Comparison of ENCODE assay signal across 1 cellular context in genomic region chr6:31680841-31681671, GRCh38.
TF ChIP-seq lines count a peak whose summit lies in the region.

Gene LY6G5C, minus strand, starts transcription at chr6:31681067. Its CDS starts 694 bp downstream, at chr6:31680373.

TF ChIP-seq in HepG2, 621 proteins besides CTCF, POLR2A, EP300 and RAD21 (continued from another document and continues in another):
- TF ChIP-seq CBX1 (IDR thresholded peaks at IDR 0.05; ENCODE audit: low read depth) (no peak), FOXC1 (CRISPR knock-in tag; IDR thresholded peaks at IDR 0.05; ENCODE audit: borderline replicate concordance) (peak; percentile 74; the same call in 1 of the 2 replicates), RFX1 (IDR thresholded peaks at IDR 0.05) (no peak), ZBTB39 (CRISPR knock-in tag; IDR thresholded peaks at IDR 0.05) (no peak), ZNF317 (CRISPR knock-in tag; IDR thresholded peaks at IDR 0.05) (no peak), ATF6 (CRISPR knock-in tag; conservative IDR thresholded peaks at IDR 0.05) (no peak), KDM5A (IDR thresholded peaks at IDR 0.05; ENCODE audit: borderline replicate concordance, low read length) (no peak), NBN (conservative IDR thresholded peaks at IDR 0.05) (no peak), NCOA1 (CRISPR knock-in tag; IDR thresholded peaks at IDR 0.05) (no peak), ZFP62 (CRISPR knock-in tag; IDR thresholded peaks at IDR 0.05) (no peak), BHLHE40 (IDR thresholded peaks at IDR 0.05; ENCODE audit: low read length) (0 out of 2 replicates have a peak, but pooled peaks have one; percentile 29), CSRNP1 (CRISPR knock-in tag; IDR thresholded peaks at IDR 0.05) (0 out of 2 replicates have a peak, but pooled peaks have one; percentile 15), DDIT3 (CRISPR knock-in tag; IDR thresholded peaks at IDR 0.05) (no peak), SIX4 (CRISPR knock-in tag; IDR thresholded peaks at IDR 0.05) (no peak), HIVEP1 (CRISPR knock-in tag; IDR thresholded peaks at IDR 0.05) (no peak), ZNF260 (CRISPR knock-in tag; IDR thresholded peaks at IDR 0.05; ENCODE audit: borderline replicate concordance, low read depth) (no peak), ARHGAP35 (CRISPR knock-in tag; IDR thresholded peaks at IDR 0.05; ENCODE audit: borderline replicate concordance) (no peak), ZUFSP (CRISPR knock-in tag; IDR thresholded peaks at IDR 0.05; ENCODE audit: borderline replicate concordance) (no peak), HES4 (CRISPR knock-in tag; IDR thresholded peaks at IDR 0.05; ENCODE audit: borderline replicate concordance) (no peak), ZNF792 (CRISPR knock-in tag; IDR thresholded peaks at IDR 0.05) (no peak), ZNF468 (CRISPR knock-in tag; IDR thresholded peaks at IDR 0.05) (no peak), STAT6 (CRISPR knock-in tag; IDR thresholded peaks at IDR 0.05; ENCODE audit: borderline replicate concordance) (no peak), NR2F6 (IDR thresholded peaks at IDR 0.05) (no peak), NR2F6 (CRISPR knock-in tag; IDR thresholded peaks at IDR 0.05) (peak; percentile 53; the same call in 1 of the 2 replicates), TP53 (CRISPR knock-in tag; conservative IDR thresholded peaks at IDR 0.05) (no peak), DMAP1 (CRISPR knock-in tag; IDR thresholded peaks at IDR 0.05) (no peak), MYPOP (CRISPR knock-in tag; IDR thresholded peaks at IDR 0.05) (no peak), ZNF20 (CRISPR knock-in tag; IDR thresholded peaks at IDR 0.05) (no peak), PCBP1 (IDR thresholded peaks at IDR 0.05; ENCODE audit: borderline replicate concordance, low read depth, low read length) (0 out of 2 replicates have a peak, but pooled peaks have one; percentile 31), CHD2 (IDR thresholded peaks at IDR 0.05; ENCODE audit: low read depth, low read length) (no peak), ZKSCAN1 (IDR thresholded peaks at IDR 0.05; ENCODE audit: low read length) (0 out of 2 replicates have a peak, but pooled peaks have one; percentile 24), ZNF124 (CRISPR knock-in tag; IDR thresholded peaks at IDR 0.05) (0 out of 2 replicates have a peak, but pooled peaks have one; percentile 45), ATM (IDR thresholded peaks at IDR 0.05; ENCODE audit: borderline replicate concordance) (no peak), ARNT (IDR thresholded peaks at IDR 0.05) (no peak), ZNF251 (CRISPR knock-in tag; IDR thresholded peaks at IDR 0.05) (no peak), ZNF619 (CRISPR knock-in tag; IDR thresholded peaks at IDR 0.05) (peak; percentile 61; the same call in 1 of the 2 replicates), KLF16 (CRISPR knock-in tag; IDR thresholded peaks at IDR 0.05) (no peak)
- TF ChIP-seq, protein P1, sequence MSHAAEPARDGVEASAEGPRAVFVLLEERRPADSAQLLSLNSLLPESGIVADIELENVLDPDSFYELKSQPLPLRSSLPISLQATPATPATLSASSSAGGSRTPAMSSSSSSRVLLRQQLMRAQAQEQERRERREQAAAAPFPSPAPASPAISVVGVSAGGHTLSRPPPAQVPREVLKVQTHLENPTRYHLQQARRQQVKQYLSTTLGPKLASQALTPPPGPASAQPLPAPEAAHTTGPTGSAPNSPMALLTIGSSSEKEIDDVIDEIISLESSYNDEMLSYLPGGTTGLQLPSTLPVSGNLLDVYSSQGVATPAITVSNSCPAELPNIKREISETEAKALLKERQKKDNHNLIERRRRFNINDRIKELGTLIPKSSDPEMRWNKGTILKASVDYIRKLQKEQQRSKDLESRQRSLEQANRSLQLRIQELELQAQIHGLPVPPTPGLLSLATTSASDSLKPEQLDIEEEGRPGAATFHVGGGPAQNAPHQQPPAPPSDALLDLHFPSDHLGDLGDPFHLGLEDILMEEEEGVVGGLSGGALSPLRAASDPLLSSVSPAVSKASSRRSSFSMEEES (CRISPR knock-in tag; IDR thresholded peaks at IDR 0.05) = no peak
- TF ChIP-seq, protein P2, sequence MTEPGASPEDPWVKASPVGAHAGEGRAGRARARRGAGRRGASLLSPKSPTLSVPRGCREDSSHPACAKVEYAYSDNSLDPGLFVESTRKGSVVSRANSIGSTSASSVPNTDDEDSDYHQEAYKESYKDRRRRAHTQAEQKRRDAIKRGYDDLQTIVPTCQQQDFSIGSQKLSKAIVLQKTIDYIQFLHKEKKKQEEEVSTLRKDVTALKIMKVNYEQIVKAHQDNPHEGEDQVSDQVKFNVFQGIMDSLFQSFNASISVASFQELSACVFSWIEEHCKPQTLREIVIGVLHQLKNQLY (CRISPR knock-in tag; IDR thresholded peaks at IDR 0.05) = no peak
- TF ChIP-seq, protein P3, sequence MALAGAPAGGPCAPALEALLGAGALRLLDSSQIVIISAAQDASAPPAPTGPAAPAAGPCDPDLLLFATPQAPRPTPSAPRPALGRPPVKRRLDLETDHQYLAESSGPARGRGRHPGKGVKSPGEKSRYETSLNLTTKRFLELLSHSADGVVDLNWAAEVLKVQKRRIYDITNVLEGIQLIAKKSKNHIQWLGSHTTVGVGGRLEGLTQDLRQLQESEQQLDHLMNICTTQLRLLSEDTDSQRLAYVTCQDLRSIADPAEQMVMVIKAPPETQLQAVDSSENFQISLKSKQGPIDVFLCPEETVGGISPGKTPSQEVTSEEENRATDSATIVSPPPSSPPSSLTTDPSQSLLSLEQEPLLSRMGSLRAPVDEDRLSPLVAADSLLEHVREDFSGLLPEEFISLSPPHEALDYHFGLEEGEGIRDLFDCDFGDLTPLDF (CRISPR knock-in tag; IDR thresholded peaks at IDR 0.05) = no peak
- TF ChIP-seq, protein P4, sequence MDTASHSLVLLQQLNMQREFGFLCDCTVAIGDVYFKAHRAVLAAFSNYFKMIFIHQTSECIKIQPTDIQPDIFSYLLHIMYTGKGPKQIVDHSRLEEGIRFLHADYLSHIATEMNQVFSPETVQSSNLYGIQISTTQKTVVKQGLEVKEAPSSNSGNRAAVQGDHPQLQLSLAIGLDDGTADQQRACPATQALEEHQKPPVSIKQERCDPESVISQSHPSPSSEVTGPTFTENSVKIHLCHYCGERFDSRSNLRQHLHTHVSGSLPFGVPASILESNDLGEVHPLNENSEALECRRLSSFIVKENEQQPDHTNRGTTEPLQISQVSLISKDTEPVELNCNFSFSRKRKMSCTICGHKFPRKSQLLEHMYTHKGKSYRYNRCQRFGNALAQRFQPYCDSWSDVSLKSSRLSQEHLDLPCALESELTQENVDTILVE (CRISPR knock-in tag; IDR thresholded peaks at IDR 0.05) = no peak
